In genomic region chr1:36982708-36983107, GRCh38 we compare ENCODE assay signal across 12 cellular contexts. TPM values are rescaled to one million over a fixed set of nuclear protein-coding genes. Genes with fewer than 3 reads are reported as not detected.
DNase-seq lines count a peak whose midpoint lies in the region; ATAC-seq and TF ChIP-seq lines count a peak whose summit lies in the region.
"Had no signal": no experiment of that assay in that cellular context is flagged by ENCODE, and none has a peak within 500 bp of the region (broad histone marks: within the 10 kb centered on the region; RNA-seq: fewer than 3 reads in every experiment).

No MANE protein-coding gene starts in this region.

- H3K14ac ChIP-seq in mesenchymal stem cell (ENCODE audit: low read length in 2 of 2), result no peak overlapping the region

- H3K4ac ChIP-seq in mesendoderm (ENCODE audit: low read depth, low read length) (no peak overlapping the region), mesenchymal stem cell (ENCODE audit: low read depth in 1 of 2, low read length in 2 of 2) (no peak overlapping the region)

- H2AK5ac ChIP-seq in mesendoderm (ENCODE audit: low read length) (no peak overlapping the region), mesenchymal stem cell (ENCODE audit: low read length, severe bottlenecking) (no peak overlapping the region)

- H3K9ac ChIP-seq in mesendoderm (ENCODE audit: low read length) (no peak overlapping the region), mesenchymal stem cell (ENCODE audit: low read length) (no peak overlapping the region)

- H2BK120ac ChIP-seq in mesendoderm (ENCODE audit: low read depth, low read length), result no peak overlapping the region
- H2BK120ac ChIP-seq in mesenchymal stem cell (ENCODE audit: low read depth, low read length), result no peak overlapping the region

- H3K36me3 ChIP-seq in GM23338 (ENCODE audit: insufficient read depth) (peaks cover 4% of the 10 kb centered on the region; the same call in 1 of the 2 replicates), mesendoderm (ENCODE audit: control insufficient read depth, insufficient read depth, low read length) (no peaks in the 10 kb centered on the region), MG63 (no peaks in the 10 kb centered on the region), mesenchymal stem cell (ENCODE audit: control insufficient read depth in 1 of 2, insufficient read depth in 2 of 2, low read depth in 1 of 2, low read length in 2 of 2) (no peaks in the 10 kb centered on the region)

- peaks cover 16% of the 10 kb centered on the region for H3K27me3 Mint-ChIP-seq in GM23338 (ENCODE audit: insufficient read depth, low read depth, poor library complexity)

- no peak overlapping the region for H3K4me3 ChIP-seq in GM23338
- H3K4me3 ChIP-seq in mesendoderm (ENCODE audit: low read length), result no peak overlapping the region
- no peak overlapping the region for H3K4me3 ChIP-seq in MG63
- no peak overlapping the region for H3K4me3 ChIP-seq in mesenchymal stem cell (ENCODE audit: insufficient read depth in 1 of 2, low read depth in 1 of 2, low read length in 2 of 2)
- H3K4me3 ChIP-seq: K562 had no signal

- H3K27ac ChIP-seq in GM23338 (ENCODE audit: low read depth) (no peak overlapping the region), mesendoderm (ENCODE audit: low read depth, low read length) (no peak overlapping the region), mesenchymal stem cell (ENCODE audit: low read length, poor library complexity, severe bottlenecking) (no peak overlapping the region)

- peaks cover 4% of the 10 kb centered on the region; the same call in 2 of the 3 replicates for H3K9me3 Mint-ChIP-seq in GM23338

- peaks cover 8% of the 10 kb centered on the region; the same call in 1 of the 2 replicates for H3K9me2 ChIP-seq in GM23338 (ENCODE audit: insufficient read depth)

- H3K27ac Mint-ChIP-seq in GM23338, result no peak overlapping the region
- H3K27ac Mint-ChIP-seq: T-helper 17 cell had no signal

- no peak overlapping the region for H3K18ac ChIP-seq in mesendoderm (ENCODE audit: low read length)
- H3K18ac ChIP-seq in mesenchymal stem cell (ENCODE audit: low read depth in 1 of 2, low read length in 2 of 2), result no peak overlapping the region

- H2AFZ ChIP-seq in GM23338 (no peak overlapping the region), mesenchymal stem cell (ENCODE audit: low read depth, low read length) (no peak overlapping the region)

- H2BK5ac ChIP-seq in mesendoderm (ENCODE audit: low read length), result no peak overlapping the region
- no peak overlapping the region for H2BK5ac ChIP-seq in mesenchymal stem cell (ENCODE audit: low read depth, low read length, poor library complexity, severe bottlenecking)

- DNase-seq in GM23338 (ENCODE audit: low spot score), result peak; percentile 21
- DNase-seq in NCI-H1092 treated with DMSO at 0.1 percent for 48 hours (lab: John Stamatoyannopoulos, UW), result peak; percentile 51
- DNase-seq in cerebellar cortex (ENCODE audit: low spot score), result peak; percentile 32
- DNase-seq in mesendoderm, result peak; percentile 9
- no peak for DNase-seq in Ammon's horn (ENCODE audit: low spot score)
- DNase-seq in MG63, result no peak
- no peak for DNase-seq in mesenchymal stem cell
- DNase-seq: NCI-H1048, SHP77 treated with DMSO at 0.1 percent for 48 hours, T-helper 17 cell had no signal

- no peaks in the 10 kb centered on the region for H4K20me1 ChIP-seq in GM23338 (replicated peaks; ENCODE audit: insufficient read depth)

- ATAC-seq in GM23338, result peak; percentile 31
- ATAC-seq: K562, Panc1, T-helper 17 cell had no signal

- H3K36me3 Mint-ChIP-seq in GM23338 (ENCODE audit: low read depth), result no peaks in the 10 kb centered on the region

- peaks cover 18% of the 10 kb centered on the region for H3K4me1 Mint-ChIP-seq in GM23338

- no peak for TF ChIP-seq CTCF in GM23338 (conservative IDR thresholded peaks at IDR 0.05; ENCODE audit: low read depth in 2 of 2)

- no peak overlapping the region for H2BK12ac ChIP-seq in mesenchymal stem cell (ENCODE audit: low read length in 2 of 2)

- no peak overlapping the region for H3K56ac ChIP-seq in mesendoderm (ENCODE audit: low read length)

- H3K27me3 ChIP-seq in GM23338 (ENCODE audit: insufficient read depth) (no peaks in the 10 kb centered on the region), mesendoderm (ENCODE audit: insufficient read depth, low read length, poor library complexity) (no peaks in the 10 kb centered on the region), MG63 (no peaks in the 10 kb centered on the region; the same call in 1 of the 2 replicates), mesenchymal stem cell (ENCODE audit: control insufficient read depth in 1 of 2, insufficient read depth in 1 of 2, low read length in 2 of 2) (no peaks in the 10 kb centered on the region)

- H3K9me3 ChIP-seq in MG63 (no peaks in the 10 kb centered on the region), mesenchymal stem cell (ENCODE audit: control insufficient read depth, low read length) (peaks cover 13% of the 10 kb centered on the region)

- H3F3A ChIP-seq in GM23338 (replicated peaks; ENCODE audit: low read depth), result no peaks in the 10 kb centered on the region

- WGBS in mesendoderm (ENCODE audit: extremely low coverage, insufficient coverage, low lambda C conversion rate), result no CpG with 5 or more reads among the region's 13 CpGs
- WGBS in mesenchymal stem cell, result 56% methylated on average over 12 of the region's 13 CpGs

- H3K4me3 Mint-ChIP-seq in GM23338, result no peak overlapping the region
- H3K4me3 Mint-ChIP-seq: T-helper 17 cell had no signal

- no peak overlapping the region for H3K23ac ChIP-seq in mesendoderm (ENCODE audit: low read length)
- no peak overlapping the region for H3K23ac ChIP-seq in mesenchymal stem cell (ENCODE audit: low read length in 2 of 2)

- peaks cover 4% of the 10 kb centered on the region; the same call in 1 of the 2 replicates for H3K4me1 ChIP-seq in GM23338 (ENCODE audit: insufficient read depth)
- no peaks in the 10 kb centered on the region for H3K4me1 ChIP-seq in mesendoderm (ENCODE audit: control insufficient read depth, low read depth, low read length)
- H3K4me1 ChIP-seq in mesenchymal stem cell (ENCODE audit: control insufficient read depth, insufficient read depth, low read depth, low read length), result no peaks in the 10 kb centered on the region

- no peak overlapping the region for H2BK15ac ChIP-seq in mesendoderm (replicated peaks; ENCODE audit: low read depth)
- no peak overlapping the region for H2BK15ac ChIP-seq in mesenchymal stem cell (ENCODE audit: low read depth, poor library complexity, severe bottlenecking)

- H3K79me2 ChIP-seq in GM23338 (replicated peaks; ENCODE audit: insufficient read depth), result no peaks in the 10 kb centered on the region
- no peaks in the 10 kb centered on the region for H3K79me2 ChIP-seq in mesendoderm (ENCODE audit: control insufficient read depth, insufficient read depth, low read length)

- H4K91ac ChIP-seq in mesenchymal stem cell (ENCODE audit: low read length), result no peak overlapping the region

- no peaks in the 10 kb centered on the region for H3K79me1 ChIP-seq in mesendoderm (ENCODE audit: low read length)
- no peaks in the 10 kb centered on the region for H3K79me1 ChIP-seq in mesenchymal stem cell (replicated peaks; ENCODE audit: low read length, poor library complexity, severe bottlenecking)

- H4K8ac ChIP-seq in mesendoderm (ENCODE audit: low read depth, low read length) (no peak overlapping the region), mesenchymal stem cell (ENCODE audit: low read length) (no peak overlapping the region)

- no peak overlapping the region for H3K4me2 ChIP-seq in GM23338
- no peak overlapping the region for H3K4me2 ChIP-seq in mesendoderm (ENCODE audit: low read length)
- H3K4me2 ChIP-seq in mesenchymal stem cell (ENCODE audit: low read length, poor library complexity, severe bottlenecking), result no peak overlapping the region

- H4K5ac ChIP-seq in mesendoderm (ENCODE audit: low read length), result no peak overlapping the region

TF ChIP-seq in GM23338, 12 proteins besides CTCF, POLR2A, EP300 and RAD21:
- TF ChIP-seq, protein P1, sequence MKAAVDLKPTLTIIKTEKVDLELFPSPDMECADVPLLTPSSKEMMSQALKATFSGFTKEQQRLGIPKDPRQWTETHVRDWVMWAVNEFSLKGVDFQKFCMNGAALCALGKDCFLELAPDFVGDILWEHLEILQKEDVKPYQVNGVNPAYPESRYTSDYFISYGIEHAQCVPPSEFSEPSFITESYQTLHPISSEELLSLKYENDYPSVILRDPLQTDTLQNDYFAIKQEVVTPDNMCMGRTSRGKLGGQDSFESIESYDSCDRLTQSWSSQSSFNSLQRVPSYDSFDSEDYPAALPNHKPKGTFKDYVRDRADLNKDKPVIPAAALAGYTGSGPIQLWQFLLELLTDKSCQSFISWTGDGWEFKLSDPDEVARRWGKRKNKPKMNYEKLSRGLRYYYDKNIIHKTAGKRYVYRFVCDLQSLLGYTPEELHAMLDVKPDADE (IDR thresholded peaks at IDR 0.05), result no peak
- no peak for TF ChIP-seq EZH2 (IDR thresholded peaks at IDR 0.05; ENCODE audit: low read depth, unreplicated experiment)

RNA-seq across cellular contexts. Expression of gene GRIK3, which starts 51.6 kb away (rescaled TPM):
- 2.8 and 2.9 TPM in 2 replicates for total RNA-seq in GM23338 (2014; rRNA removed; shearing (Covaris generic))
- polyA plus RNA-seq in GM23338 (2016; fragmentation: Nextera tagmentation; extraction: Ambion mirVana), result 0.23 and 0.31 TPM in 2 replicates
- polyA plus RNA-seq in mesendoderm (2013, experiment 1 of 2), result 1.2 TPM
- 1.1 TPM for polyA plus RNA-seq in mesendoderm (2013, experiment 2 of 2)
- total RNA-seq in MG63 (2014; rRNA removed; shearing (Covaris generic); ENCODE audit: low replicate concordance), result 0.66 TPM in 1 of 2 replicates, not detected in the other
- polyA plus RNA-seq in mesenchymal stem cell (2013, experiment 1 of 2), result not detected
- polyA plus RNA-seq in mesenchymal stem cell (2013, experiment 2 of 2), result not detected
- total RNA-seq: K562, T-helper 17 cell had no signal
- polyA plus RNA-seq: K562 had no signal

Comparison
In these comparisons a context has a peak if more than half of its experiments do, and no peak if none do; other contexts are left out.
1. DNase-seq: peak in GM23338 (single experiment), NCI-H1092 treated with DMSO at 0.1 percent for 48 hours (single experiment), cerebellar cortex (single experiment) and mesendoderm (single experiment); none in Ammon's horn (single experiment), MG63 (single experiment) and mesenchymal stem cell (single experiment).